Comparison of ENCODE assay signal across 13 cellular contexts in the genomic region with DNA sequence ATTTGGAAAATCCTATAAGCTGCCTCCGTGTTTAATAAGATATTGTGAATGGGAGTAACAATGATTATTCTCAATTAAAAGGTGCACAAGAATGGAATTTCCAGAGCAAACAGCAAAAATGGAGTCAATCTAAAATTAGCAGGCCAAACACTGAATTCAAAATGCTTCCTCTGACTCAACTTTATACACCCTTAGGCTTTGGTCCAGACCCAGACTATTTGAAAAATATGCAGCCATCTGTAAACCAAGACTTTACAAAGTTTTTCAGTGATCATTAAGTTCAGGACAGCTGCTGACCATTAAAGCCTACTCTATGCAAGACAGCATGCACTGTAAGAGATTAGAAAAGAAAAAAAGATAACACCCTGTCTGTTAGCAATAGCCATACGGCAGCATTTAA. TPM values are rescaled to one million over a fixed set of nuclear protein-coding genes. Genes with fewer than 3 reads are reported as not detected.
DNase-seq lines count a peak whose midpoint lies in the region; ATAC-seq, FAIRE-seq and TF ChIP-seq lines count a peak whose summit lies in the region.
"Had no signal": no experiment of that assay in that cellular context is flagged by ENCODE, and none has a peak within 500 bp of the region (broad histone marks: within the 10 kb centered on the region; RNA-seq: fewer than 3 reads in every experiment).

No MANE protein-coding gene starts in this region.

- H3K27ac Mint-ChIP-seq in astrocyte (ENCODE audit: unreplicated experiment) = no peak overlapping the region

- H3K36me3 ChIP-seq in left ventricle myocardium inferior (no peaks in the 10 kb centered on the region), astrocyte (ENCODE audit: insufficient read depth, low read length) (no peaks in the 10 kb centered on the region), right atrium auricular region (no peaks in the 10 kb centered on the region), aorta (ENCODE audit: control insufficient read depth in 1 of 2, insufficient read depth in 2 of 2, low read length in 1 of 2) (no peaks in the 10 kb centered on the region)

- H3K27me3 Mint-ChIP-seq in astrocyte (ENCODE audit: low read depth, unreplicated experiment) = peaks cover 4% of the 10 kb centered on the region

- no peak overlapping the region for H3K9ac ChIP-seq in astrocyte (ENCODE audit: low read length)

- H3K4me3 ChIP-seq in left ventricle myocardium inferior (no peak overlapping the region), astrocyte (ENCODE audit: insufficient read depth, low read depth, low read length) (no peak overlapping the region), right atrium auricular region (no peak overlapping the region), aorta (ENCODE audit: low read length in 2 of 2) (no peak overlapping the region)

- WGBS in aorta, 2 donors = 12 to 18% methylated on average over 2 of the region's 2 CpGs

- H2AFZ ChIP-seq in astrocyte (ENCODE audit: low read depth, low read length) = peak overlapping the region; percentile 27

- H3K4me1 Mint-ChIP-seq in astrocyte (ENCODE audit: low read depth, unreplicated experiment) = peaks cover 2% of the 10 kb centered on the region

- H4K20me1 ChIP-seq in astrocyte (ENCODE audit: insufficient read depth, low read length) = no peaks in the 10 kb centered on the region

- H3K9me3 Mint-ChIP-seq in astrocyte (ENCODE audit: unreplicated experiment) = no peaks in the 10 kb centered on the region
- H3K9me3 Mint-ChIP-seq: activated naive CD4-positive, alpha-beta T cell treated with anti-CD3 and anti-CD28 coated beads, Interleukin-2, amount 50 U/mL, for 72 hours had no signal

- H3K27ac ChIP-seq in left ventricle myocardium inferior (replicated peaks) (peak overlapping the region; percentile 58), astrocyte (ENCODE audit: low read depth, low read length) (no peak overlapping the region), right atrium auricular region (peak overlapping the region; percentile 41 to 49), aorta (ENCODE audit: low read depth in 1 of 2, low read length in 2 of 2) (peak overlapping the region in 1 of 2 donors; percentile 16)

- H3K27me3 ChIP-seq in left ventricle myocardium inferior (ENCODE audit: low read depth) (no peaks in the 10 kb centered on the region), astrocyte (ENCODE audit: insufficient read depth, low read length) (no peaks in the 10 kb centered on the region), right atrium auricular region (no peaks in the 10 kb centered on the region), aorta (ENCODE audit: control insufficient read depth in 1 of 2, insufficient read depth in 2 of 2, low read length in 1 of 2) (no peaks in the 10 kb centered on the region)

- H3K79me2 ChIP-seq in astrocyte (ENCODE audit: insufficient read depth, low read length) = no peaks in the 10 kb centered on the region

- no peaks in the 10 kb centered on the region for H3K36me3 Mint-ChIP-seq in astrocyte (ENCODE audit: low read depth, unreplicated experiment)
- H3K36me3 Mint-ChIP-seq: activated naive CD4-positive, alpha-beta T cell treated with anti-CD3 and anti-CD28 coated beads, Interleukin-2, amount 50 U/mL, for 72 hours had no signal

- TF ChIP-seq CTCF in left ventricle myocardium inferior (IDR thresholded peaks at IDR 0.05; ENCODE audit: borderline replicate concordance) (no peak), astrocyte (IDR thresholded peaks at IDR 0.05; ENCODE audit: insufficient read depth, low read depth, low read length) (no peak), right atrium auricular region (IDR thresholded peaks at IDR 0.05) (no peak)

- H3K4me1 ChIP-seq in left ventricle myocardium inferior (peaks cover 59% of the 10 kb centered on the region), astrocyte (ENCODE audit: insufficient read depth, low read length) (peaks cover 9% of the 10 kb centered on the region), right atrium auricular region (peaks cover 0 to 32% of the 10 kb centered on the region in 2 donors), aorta (ENCODE audit: control insufficient read depth in 1 of 2, insufficient read depth in 2 of 2, low read length in 2 of 2) (peaks cover 0 to 2% of the 10 kb centered on the region in 2 donors)

- peak overlapping the region; percentile 21 for H3K4me2 ChIP-seq in astrocyte (ENCODE audit: low read length)

- H3K4me3 Mint-ChIP-seq in astrocyte (ENCODE audit: unreplicated experiment) = no peak overlapping the region

- peak; percentile 52 for FAIRE-seq in astrocyte (lab: Jason Lieb, UNC)
- FAIRE-seq: GM19239 had no signal

- H3K9me3 ChIP-seq in left ventricle myocardium inferior (replicated peaks) (no peaks in the 10 kb centered on the region), astrocyte (ENCODE audit: insufficient read depth, low read depth, low read length) (no peaks in the 10 kb centered on the region), right atrium auricular region (no peaks in the 10 kb centered on the region), aorta (ENCODE audit: control insufficient read depth, low read length) (no peaks in the 10 kb centered on the region)

- ATAC-seq in Right ventricle myocardium inferior (no peak), GM19035 (IDR thresholded peaks at IDR 0.05; ENCODE audit: unreplicated experiment) (no peak), aorta (ENCODE audit: low FRiP score) (no peak)
- ATAC-seq: activated naive CD4-positive, alpha-beta T cell treated with anti-CD3 and anti-CD28 coated beads, Interleukin-2, amount 50 U/mL, for 72 hours had no signal

- intact Hi-C loops in left ventricle myocardium inferior (cut with micrococcal nuclease) = no loop called here
- intact Hi-C loops in Right ventricle myocardium inferior (cut with DNase I) = no loop called here
- intact Hi-C loops in aorta (cut with DNase I) = no loop called here

- DNase-seq in left ventricle myocardium inferior (no peak), Right ventricle myocardium inferior (ENCODE audit: missing footprints) (no peak), astrocyte (ENCODE audit: low read depth) (peak; percentile 89), right atrium auricular region (ENCODE audit: low spot score) (no peak), H4 (ENCODE audit: low spot score) (no peak), NCI-H2227 (lab: John Stamatoyannopoulos, UW; ENCODE audit: unreplicated experiment) (no peak), aorta (no peak)
- DNase-seq: NCI-H2227 treated with DMSO at 0.1 percent for 48 hours, SIG-M5 had no signal

RNA-seq across cellular contexts. Expression of a gene that starts 39.4 kb away (rescaled TPM):
- total RNA-seq in left ventricle myocardium inferior = not detected
- not detected for total RNA-seq in Right ventricle myocardium inferior
- total RNA-seq in astrocyte = not detected in 2 replicates
- not detected for total RNA-seq in right atrium auricular region
- not detected in 2 replicates for total RNA-seq in H4 (2014; rRNA removed; shearing (Covaris generic))
- total RNA-seq in aorta = not detected
- polyA plus RNA-seq in aorta = not detected
- total RNA-seq: activated naive CD4-positive, alpha-beta T cell treated with anti-CD3 and anti-CD28 coated beads, Interleukin-2, amount 50 U/mL, for 72 hours; posterior vena cava had no signal
